Comparison of ENCODE assay signal across 1 cellular context in genomic region chr13:77952737-77953136, GRCh38.
TF ChIP-seq lines count a peak whose summit lies in the region.

No MANE protein-coding gene starts in this region.

TF ChIP-seq in GM23338, 12 proteins besides CTCF, POLR2A, EP300 and RAD21 (continued from another document):
- TF ChIP-seq ZNF462 (CRISPR knock-in tag; IDR thresholded peaks at IDR 0.05), result no peak
- TF ChIP-seq NANOG (IDR thresholded peaks at IDR 0.05; ENCODE audit: borderline replicate concordance), result no peak
- no peak for TF ChIP-seq EZH2 (IDR thresholded peaks at IDR 0.05; ENCODE audit: low read depth, unreplicated experiment)
